ENCODE assay signal across 8 cellular contexts in the genomic region with DNA sequence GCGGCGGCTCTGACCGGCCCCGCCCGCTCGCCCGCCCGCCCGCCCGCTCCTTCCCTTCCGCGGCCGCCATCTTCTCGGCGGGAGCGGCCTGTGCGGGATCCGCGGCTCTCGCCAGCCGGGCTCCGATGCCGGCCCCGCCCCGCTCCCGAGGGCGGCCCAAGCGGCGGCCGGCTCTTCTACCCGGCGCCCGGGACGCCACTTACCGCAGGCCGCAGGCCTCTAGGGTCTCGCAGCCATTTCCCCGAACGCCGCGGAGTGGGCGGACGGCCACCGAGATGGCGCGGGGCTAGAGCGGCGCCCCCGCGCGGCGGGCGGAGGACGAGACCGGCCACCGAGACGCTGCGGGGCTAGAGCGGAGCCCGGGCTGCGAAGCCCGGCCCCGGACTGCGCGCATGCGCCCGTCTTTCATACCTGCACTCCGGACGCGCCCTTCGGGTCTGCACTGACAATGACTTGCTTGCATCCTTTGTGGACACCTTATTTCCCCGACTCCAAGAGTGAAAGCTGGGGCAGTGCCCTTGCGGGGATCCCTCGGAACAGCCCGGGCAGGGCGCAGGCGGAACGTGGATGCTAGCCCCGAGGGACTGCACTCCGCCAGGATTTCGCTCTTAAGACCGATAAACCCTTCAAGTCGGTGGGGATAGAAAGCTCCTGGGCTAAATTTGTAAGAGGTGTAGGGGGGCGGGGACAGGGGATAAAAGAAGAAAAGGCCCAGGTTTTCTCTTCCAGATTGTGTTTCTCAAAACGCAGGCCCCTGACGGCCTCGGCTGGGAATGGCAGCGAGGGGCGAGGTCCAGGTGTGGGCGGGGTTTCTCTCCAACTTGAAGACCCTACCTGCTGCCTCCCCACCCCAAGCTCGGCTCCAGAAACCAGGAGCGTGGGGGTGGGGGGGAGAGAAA. TPM values are rescaled to one million over a fixed set of nuclear protein-coding genes. Genes with fewer than 3 reads are reported as not detected.
DNase-seq lines count a peak whose midpoint lies in the region; TF ChIP-seq lines count a peak whose summit lies in the region.

TSS of gene DIDO1 (minus strand) at position 277 of the 899 bp plus-strand sequence.

- peaks cover 94% of the 10 kb centered on the region for H3K79me2 ChIP-seq in MM.1S (ENCODE audit: low read length)

- H3K9me2 ChIP-seq in MM.1S (replicated peaks; ENCODE audit: insufficient read depth, low read length): no peaks in the 10 kb centered on the region

- H3K4me1 ChIP-seq in HAP-1 (peaks cover 39% of the 10 kb centered on the region), MM.1S (ENCODE audit: low read length) (peaks cover 13% of the 10 kb centered on the region), SJSA1 (replicated peaks) (peaks cover 64% of the 10 kb centered on the region)

- H3K9me3 ChIP-seq in HAP-1 (no peaks in the 10 kb centered on the region), MM.1S (replicated peaks; ENCODE audit: insufficient read depth, low read length) (no peaks in the 10 kb centered on the region), SJSA1 (replicated peaks) (no peaks in the 10 kb centered on the region)

- peaks cover 39% of the 10 kb centered on the region for H4K20me1 ChIP-seq in MM.1S (ENCODE audit: insufficient read depth, low read length)

- H3K4me2 ChIP-seq in MM.1S (ENCODE audit: low read depth, low read length): peak within 1 kb of the TSS; percentile 88

- peak; percentile 30 for TF ChIP-seq CTCF in MM.1S (IDR thresholded peaks at IDR 0.05; ENCODE audit: low read length)

- in situ Hi-C loops in HAP-1 (cut with MboI; ENCODE audit: low sequenced_read_pairs): no loop called here

- DNase-seq in GDM1 (lab: John Stamatoyannopoulos, UW): peak; percentile 80
- peak; percentile 85 to 92 for DNase-seq in HAP-1 (ENCODE audit: low spot score in 2 of 2)
- peak; percentile 94 for DNase-seq in MM.1S
- DNase-seq in SJSA1 (ENCODE audit: low read depth in 1 of 2, low spot score in 2 of 2): peak; percentile 83 to 88
- peak; percentile 90 for DNase-seq in activated naive CD4-positive, alpha-beta T cell treated with Interleukin-2 at 50 U/mL for 16 hours
- peak; percentile 96 for DNase-seq in germinal center (ENCODE audit: low spot score)
- peak; percentile 84 for DNase-seq in occipital lobe (lab: John Stamatoyannopoulos, UW)

- H3K27ac ChIP-seq in MM.1S (ENCODE audit: low read length): peak within 1 kb of the TSS; percentile 83
- peak within 1 kb of the TSS; percentile 85 for H3K27ac ChIP-seq in SJSA1
- H3K27ac ChIP-seq in temporal lobe (ENCODE audit: low read depth, low read length): peak within 1 kb of the TSS; percentile 78

- H3K4me3 ChIP-seq in HAP-1: peak within 1 kb of the TSS; percentile 86
- peak within 1 kb of the TSS; percentile 82 for H3K4me3 ChIP-seq in MM.1S (ENCODE audit: low read length)
- H3K4me3 ChIP-seq in SJSA1: peak within 1 kb of the TSS; percentile 92

- H3K36me3 ChIP-seq in HAP-1 (replicated peaks): no peaks in the 10 kb centered on the region; the same call in 1 of the 2 replicates
- H3K36me3 ChIP-seq in MM.1S (replicated peaks; ENCODE audit: insufficient read depth, low read length): no peaks in the 10 kb centered on the region
- peaks cover 22% of the 10 kb centered on the region for H3K36me3 ChIP-seq in SJSA1

- H3F3A ChIP-seq in MM.1S (ENCODE audit: insufficient read depth, low read length): peaks cover 8% of the 10 kb centered on the region; the same call in 1 of the 2 replicates

- H2AFZ ChIP-seq in MM.1S (ENCODE audit: low read length): peak within 1 kb of the TSS; percentile 36

- H3K9ac ChIP-seq in MM.1S (ENCODE audit: low read length): peak within 1 kb of the TSS; percentile 95

- H3K27me3 ChIP-seq in HAP-1 (ENCODE audit: low read depth) (no peaks in the 10 kb centered on the region), MM.1S (replicated peaks; ENCODE audit: insufficient read depth, low read length) (no peaks in the 10 kb centered on the region), SJSA1 (replicated peaks) (no peaks in the 10 kb centered on the region)

RNA-seq across cellular contexts. Expression of gene DIDO1, which starts in this region (rescaled TPM):
- total RNA-seq in SJSA1 (2014; rRNA removed; shearing (Covaris generic)): 42.9 and 50.4 TPM in 2 replicates
- total RNA-seq in occipital lobe (43.4 TPM), temporal lobe (32.2 TPM)

Comparison
In these comparisons a context has a peak if more than half of its experiments do, and no peak if none do; other contexts are left out.
1. Peak in every context shown above with its lines: DNase-seq, H3K4me3 ChIP-seq and H3K27ac ChIP-seq.